1 cellular context compared by ENCODE assay signal in genomic region chr22:45162531-45162930, GRCh38.
TF ChIP-seq lines count a peak whose summit lies in the region.

No MANE protein-coding gene starts in this region.

TF ChIP-seq in liver, 16 proteins besides CTCF, POLR2A, EP300 and RAD21 (continued from another document):
- no peak for TF ChIP-seq REST (IDR thresholded peaks at IDR 0.05)
TF ChIP-seq in liver: peak in this region for 0.
